In the genomic region with DNA sequence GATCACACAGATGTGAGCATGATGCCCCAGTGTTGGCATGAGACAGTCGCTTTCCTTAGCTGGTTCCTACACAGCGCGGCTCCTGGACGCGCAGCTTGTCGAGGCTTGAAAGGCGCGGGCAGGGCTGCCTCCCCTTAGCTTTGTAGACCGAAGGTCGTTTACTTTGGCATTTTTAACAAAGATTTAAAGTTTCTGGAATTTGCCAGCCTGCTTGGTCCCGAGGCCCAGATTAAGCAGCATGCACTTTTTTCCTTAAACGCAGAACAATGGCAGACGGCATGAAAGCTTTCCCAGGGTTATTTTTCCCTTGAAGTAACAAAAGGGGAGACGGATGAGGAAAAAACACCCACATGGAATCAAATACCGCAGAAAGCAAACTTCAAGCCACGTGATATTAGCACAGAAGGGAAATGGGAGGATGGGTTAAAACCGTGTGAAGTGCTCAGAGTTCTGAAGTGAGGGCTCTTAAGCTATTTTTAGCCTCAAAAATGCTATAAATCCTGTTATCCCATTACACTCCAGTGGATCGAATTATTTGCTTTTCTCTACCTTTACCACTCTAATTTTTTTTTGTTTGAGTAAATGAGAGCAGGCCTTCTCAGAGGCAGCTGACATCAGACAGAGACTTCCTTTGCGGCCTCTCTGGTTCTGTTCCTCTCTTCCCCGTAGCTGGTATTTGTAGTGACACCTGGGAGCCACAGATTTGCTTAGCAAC, we compare ENCODE assay signal across 1 cellular context.
A peak's percentile ranks its signal among the peaks of the same experiment; 100 is the strongest.
TF ChIP-seq lines count a peak whose summit lies in the region.

No MANE protein-coding gene starts in this region.

TF ChIP-seq in HepG2, 621 proteins besides CTCF, POLR2A, EP300 and RAD21 (continued from another document and continues in another):
- TF ChIP-seq, protein P1, sequence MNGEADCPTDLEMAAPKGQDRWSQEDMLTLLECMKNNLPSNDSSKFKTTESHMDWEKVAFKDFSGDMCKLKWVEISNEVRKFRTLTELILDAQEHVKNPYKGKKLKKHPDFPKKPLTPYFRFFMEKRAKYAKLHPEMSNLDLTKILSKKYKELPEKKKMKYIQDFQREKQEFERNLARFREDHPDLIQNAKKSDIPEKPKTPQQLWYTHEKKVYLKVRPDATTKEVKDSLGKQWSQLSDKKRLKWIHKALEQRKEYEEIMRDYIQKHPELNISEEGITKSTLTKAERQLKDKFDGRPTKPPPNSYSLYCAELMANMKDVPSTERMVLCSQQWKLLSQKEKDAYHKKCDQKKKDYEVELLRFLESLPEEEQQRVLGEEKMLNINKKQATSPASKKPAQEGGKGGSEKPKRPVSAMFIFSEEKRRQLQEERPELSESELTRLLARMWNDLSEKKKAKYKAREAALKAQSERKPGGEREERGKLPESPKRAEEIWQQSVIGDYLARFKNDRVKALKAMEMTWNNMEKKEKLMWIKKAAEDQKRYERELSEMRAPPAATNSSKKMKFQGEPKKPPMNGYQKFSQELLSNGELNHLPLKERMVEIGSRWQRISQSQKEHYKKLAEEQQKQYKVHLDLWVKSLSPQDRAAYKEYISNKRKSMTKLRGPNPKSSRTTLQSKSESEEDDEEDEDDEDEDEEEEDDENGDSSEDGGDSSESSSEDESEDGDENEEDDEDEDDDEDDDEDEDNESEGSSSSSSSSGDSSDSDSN (CRISPR knock-in tag; IDR thresholded peaks at IDR 0.05): no peak; the same call in 1 of the 2 replicates
- no peak for TF ChIP-seq HNRNPUL1 (IDR thresholded peaks at IDR 0.05; ENCODE audit: low read depth, low read length)
- TF ChIP-seq ZNF292 (CRISPR knock-in tag; IDR thresholded peaks at IDR 0.05; ENCODE audit: borderline replicate concordance, low read depth): peak; percentile 47; the same call in 1 of the 2 replicates
- TF ChIP-seq ZFAT (CRISPR knock-in tag; conservative IDR thresholded peaks at IDR 0.05): no peak
- peak; percentile 77 for TF ChIP-seq HNF4A (CRISPR knock-in tag; IDR thresholded peaks at IDR 0.05)
- TF ChIP-seq HDAC2 (CRISPR knock-in tag; IDR thresholded peaks at IDR 0.05): peak; percentile 31; the same call in 1 of the 2 replicates
- TF ChIP-seq POLR2AphosphoS5 (IDR thresholded peaks at IDR 0.05; ENCODE audit: low read depth, low read length): no peak
- no peak for TF ChIP-seq YY1 (IDR thresholded peaks at IDR 0.05; ENCODE audit: insufficient read depth, insufficient replicate concordance, low read depth, low read length)
- TF ChIP-seq TEAD2 (CRISPR knock-in tag; IDR thresholded peaks at IDR 0.05): no peak
- TF ChIP-seq FOXA1 (IDR thresholded peaks at IDR 0.05): no peak
- peak; percentile 67 for TF ChIP-seq FOXA1 (CRISPR knock-in tag; IDR thresholded peaks at IDR 0.05)
- peak; percentile 66; the same call in 1 of the 2 replicates for TF ChIP-seq ZBTB42 (CRISPR knock-in tag; IDR thresholded peaks at IDR 0.05)
- 0 out of 2 replicates have a peak, but pooled peaks have one; percentile 10 for TF ChIP-seq ZNF451 (CRISPR knock-in tag; IDR thresholded peaks at IDR 0.05)
- TF ChIP-seq ZBTB20 (CRISPR knock-in tag; IDR thresholded peaks at IDR 0.05; ENCODE audit: borderline replicate concordance, low read depth): no peak
- 0 out of 2 replicates have a peak, but pooled peaks have one; percentile 34 for TF ChIP-seq ZSCAN30 (CRISPR knock-in tag; IDR thresholded peaks at IDR 0.05)
- TF ChIP-seq, protein P2, sequence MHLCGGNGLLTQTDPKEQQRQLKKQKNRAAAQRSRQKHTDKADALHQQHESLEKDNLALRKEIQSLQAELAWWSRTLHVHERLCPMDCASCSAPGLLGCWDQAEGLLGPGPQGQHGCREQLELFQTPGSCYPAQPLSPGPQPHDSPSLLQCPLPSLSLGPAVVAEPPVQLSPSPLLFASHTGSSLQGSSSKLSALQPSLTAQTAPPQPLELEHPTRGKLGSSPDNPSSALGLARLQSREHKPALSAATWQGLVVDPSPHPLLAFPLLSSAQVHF (CRISPR knock-in tag; IDR thresholded peaks at IDR 0.05): no peak
- TF ChIP-seq ZNF816 (CRISPR knock-in tag; IDR thresholded peaks at IDR 0.05; ENCODE audit: borderline replicate concordance): no peak
- TF ChIP-seq ESRRA (CRISPR knock-in tag; IDR thresholded peaks at IDR 0.05; ENCODE audit: low read depth): 0 out of 2 replicates have a peak, but pooled peaks have one; percentile 36
- TF ChIP-seq ZNF546 (CRISPR knock-in tag; conservative IDR thresholded peaks at IDR 0.05): no peak
- TF ChIP-seq ZSCAN29 (CRISPR knock-in tag; conservative IDR thresholded peaks at IDR 0.05): no peak
- TF ChIP-seq ZNF234 (CRISPR knock-in tag; conservative IDR thresholded peaks at IDR 0.05): 0 out of 2 replicates have a peak, but pooled peaks have one; percentile 64
- TF ChIP-seq CBX5 (CRISPR knock-in tag; IDR thresholded peaks at IDR 0.05; ENCODE audit: borderline replicate concordance): peak; percentile 11; the same call in 1 of the 2 replicates
- TF ChIP-seq, protein P3, sequence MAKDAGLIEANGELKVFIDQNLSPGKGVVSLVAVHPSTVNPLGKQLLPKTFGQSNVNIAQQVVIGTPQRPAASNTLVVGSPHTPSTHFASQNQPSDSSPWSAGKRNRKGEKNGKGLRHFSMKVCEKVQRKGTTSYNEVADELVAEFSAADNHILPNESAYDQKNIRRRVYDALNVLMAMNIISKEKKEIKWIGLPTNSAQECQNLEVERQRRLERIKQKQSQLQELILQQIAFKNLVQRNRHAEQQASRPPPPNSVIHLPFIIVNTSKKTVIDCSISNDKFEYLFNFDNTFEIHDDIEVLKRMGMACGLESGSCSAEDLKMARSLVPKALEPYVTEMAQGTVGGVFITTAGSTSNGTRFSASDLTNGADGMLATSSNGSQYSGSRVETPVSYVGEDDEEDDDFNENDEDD (CRISPR knock-in tag; IDR thresholded peaks at IDR 0.05; ENCODE audit: borderline replicate concordance): peak; percentile 71; the same call in 1 of the 2 replicates
- TF ChIP-seq ZNF629 (CRISPR knock-in tag; conservative IDR thresholded peaks at IDR 0.05): 0 out of 2 replicates have a peak, but pooled peaks have one; percentile 12
- TF ChIP-seq, protein P4, sequence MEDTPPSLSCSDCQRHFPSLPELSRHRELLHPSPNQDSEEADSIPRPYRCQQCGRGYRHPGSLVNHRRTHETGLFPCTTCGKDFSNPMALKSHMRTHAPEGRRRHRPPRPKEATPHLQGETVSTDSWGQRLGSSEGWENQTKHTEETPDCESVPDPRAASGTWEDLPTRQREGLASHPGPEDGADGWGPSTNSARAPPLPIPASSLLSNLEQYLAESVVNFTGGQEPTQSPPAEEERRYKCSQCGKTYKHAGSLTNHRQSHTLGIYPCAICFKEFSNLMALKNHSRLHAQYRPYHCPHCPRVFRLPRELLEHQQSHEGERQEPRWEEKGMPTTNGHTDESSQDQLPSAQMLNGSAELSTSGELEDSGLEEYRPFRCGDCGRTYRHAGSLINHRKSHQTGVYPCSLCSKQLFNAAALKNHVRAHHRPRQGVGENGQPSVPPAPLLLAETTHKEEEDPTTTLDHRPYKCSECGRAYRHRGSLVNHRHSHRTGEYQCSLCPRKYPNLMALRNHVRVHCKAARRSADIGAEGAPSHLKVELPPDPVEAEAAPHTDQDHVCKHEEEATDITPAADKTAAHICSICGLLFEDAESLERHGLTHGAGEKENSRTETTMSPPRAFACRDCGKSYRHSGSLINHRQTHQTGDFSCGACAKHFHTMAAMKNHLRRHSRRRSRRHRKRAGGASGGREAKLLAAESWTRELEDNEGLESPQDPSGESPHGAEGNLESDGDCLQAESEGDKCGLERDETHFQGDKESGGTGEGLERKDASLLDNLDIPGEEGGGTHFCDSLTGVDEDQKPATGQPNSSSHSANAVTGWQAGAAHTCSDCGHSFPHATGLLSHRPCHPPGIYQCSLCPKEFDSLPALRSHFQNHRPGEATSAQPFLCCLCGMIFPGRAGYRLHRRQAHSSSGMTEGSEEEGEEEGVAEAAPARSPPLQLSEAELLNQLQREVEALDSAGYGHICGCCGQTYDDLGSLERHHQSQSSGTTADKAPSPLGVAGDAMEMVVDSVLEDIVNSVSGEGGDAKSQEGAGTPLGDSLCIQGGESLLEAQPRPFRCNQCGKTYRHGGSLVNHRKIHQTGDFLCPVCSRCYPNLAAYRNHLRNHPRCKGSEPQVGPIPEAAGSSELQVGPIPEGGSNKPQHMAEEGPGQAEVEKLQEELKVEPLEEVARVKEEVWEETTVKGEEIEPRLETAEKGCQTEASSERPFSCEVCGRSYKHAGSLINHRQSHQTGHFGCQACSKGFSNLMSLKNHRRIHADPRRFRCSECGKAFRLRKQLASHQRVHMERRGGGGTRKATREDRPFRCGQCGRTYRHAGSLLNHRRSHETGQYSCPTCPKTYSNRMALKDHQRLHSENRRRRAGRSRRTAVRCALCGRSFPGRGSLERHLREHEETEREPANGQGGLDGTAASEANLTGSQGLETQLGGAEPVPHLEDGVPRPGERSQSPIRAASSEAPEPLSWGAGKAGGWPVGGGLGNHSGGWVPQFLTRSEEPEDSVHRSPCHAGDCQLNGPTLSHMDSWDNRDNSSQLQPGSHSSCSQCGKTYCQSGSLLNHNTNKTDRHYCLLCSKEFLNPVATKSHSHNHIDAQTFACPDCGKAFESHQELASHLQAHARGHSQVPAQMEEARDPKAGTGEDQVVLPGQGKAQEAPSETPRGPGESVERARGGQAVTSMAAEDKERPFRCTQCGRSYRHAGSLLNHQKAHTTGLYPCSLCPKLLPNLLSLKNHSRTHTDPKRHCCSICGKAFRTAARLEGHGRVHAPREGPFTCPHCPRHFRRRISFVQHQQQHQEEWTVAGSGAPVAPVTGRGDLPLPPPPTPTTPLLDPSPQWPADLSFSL (CRISPR knock-in tag; IDR thresholded peaks at IDR 0.05): peak; percentile 54
- peak in 1 of 2 experiments; percentile 41; a peak in 2 of 4 replicates for TF ChIP-seq NR2F1 (CRISPR knock-in tag; IDR thresholded peaks at IDR 0.05)
- 0 out of 2 replicates have a peak, but pooled peaks have one; percentile 25 for TF ChIP-seq ZNF350 (CRISPR knock-in tag; IDR thresholded peaks at IDR 0.05; ENCODE audit: borderline replicate concordance, low read depth)
- no peak for TF ChIP-seq MYNN (CRISPR knock-in tag; IDR thresholded peaks at IDR 0.05; ENCODE audit: low read depth)
- TF ChIP-seq SALL1 (CRISPR knock-in tag; IDR thresholded peaks at IDR 0.05): peak; percentile 81
- TF ChIP-seq ZFP1 (CRISPR knock-in tag; IDR thresholded peaks at IDR 0.05): peak; percentile 41; the same call in 1 of the 2 replicates
- TF ChIP-seq ZNF709 (CRISPR knock-in tag; IDR thresholded peaks at IDR 0.05): no peak
- peak; percentile 40 for TF ChIP-seq TEAD3 (CRISPR knock-in tag; optimal IDR thresholded peaks at IDR 0.05; ENCODE audit: borderline replicate concordance)
- no peak for TF ChIP-seq ZNF614 (CRISPR knock-in tag; IDR thresholded peaks at IDR 0.05; ENCODE audit: borderline replicate concordance)
- TF ChIP-seq BHLHE40 (IDR thresholded peaks at IDR 0.05; ENCODE audit: low read length): 0 out of 2 replicates have a peak, but pooled peaks have one; percentile 38
- no peak for TF ChIP-seq ZNF550 (CRISPR knock-in tag; IDR thresholded peaks at IDR 0.05; ENCODE audit: borderline replicate concordance)
- TF ChIP-seq JUN (CRISPR knock-in tag; IDR thresholded peaks at IDR 0.05): no peak
- TF ChIP-seq ZFX (CRISPR knock-in tag; IDR thresholded peaks at IDR 0.05; ENCODE audit: low read depth): peak; percentile 55
- TF ChIP-seq MBD4 (IDR thresholded peaks at IDR 0.05; ENCODE audit: borderline replicate concordance, low read length): 0 out of 2 replicates have a peak, but pooled peaks have one; percentile 53
- TF ChIP-seq ZKSCAN8 (CRISPR knock-in tag; IDR thresholded peaks at IDR 0.05; ENCODE audit: borderline replicate concordance): peak; percentile 32; the same call in 1 of the 2 replicates
- no peak for TF ChIP-seq SP1 (IDR thresholded peaks at IDR 0.05)
- TF ChIP-seq SP1 (CRISPR knock-in tag; IDR thresholded peaks at IDR 0.05): no peak
